Comparison of ENCODE assay signal across 8 cellular contexts in the genomic region with DNA sequence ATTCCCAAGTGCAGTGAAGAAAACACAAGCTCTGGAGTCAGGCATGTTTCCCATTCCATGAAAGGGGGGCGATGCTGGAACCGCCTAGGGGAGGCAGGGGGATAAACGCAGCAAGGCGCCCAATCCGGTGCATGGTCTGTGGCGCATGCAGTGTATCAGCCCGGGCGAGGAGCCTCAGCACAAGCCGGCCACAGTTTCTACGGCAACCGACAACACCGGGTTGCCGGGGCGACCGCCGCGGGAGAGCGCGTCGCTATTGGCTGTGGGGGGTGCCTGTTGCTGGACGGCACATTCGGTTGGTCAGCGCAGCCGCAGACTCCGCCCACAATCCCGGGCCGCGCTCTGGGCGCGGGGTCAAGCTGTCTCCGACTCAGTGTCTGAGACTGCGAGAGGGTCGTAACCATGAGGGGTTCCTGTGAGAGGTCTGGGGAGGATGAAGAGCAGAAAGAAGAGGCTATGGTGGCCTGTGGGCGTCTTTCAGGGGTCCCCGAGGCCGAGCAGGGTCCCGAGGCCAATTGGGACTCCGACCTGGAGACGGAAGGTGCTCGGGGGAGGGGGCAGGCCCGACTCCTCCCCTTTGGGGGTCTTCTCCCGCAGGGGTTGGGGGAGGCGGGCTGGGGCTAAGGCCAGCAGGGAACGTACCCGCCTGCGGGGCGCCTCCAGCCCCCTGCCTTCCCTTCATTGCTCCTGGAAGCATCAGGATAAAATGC. TPM values are rescaled to one million over a fixed set of nuclear protein-coding genes. Genes with fewer than 3 reads are reported as not detected.
DNase-seq lines count a peak whose midpoint lies in the region; ATAC-seq and TF ChIP-seq lines count a peak whose summit lies in the region.

A gene with protein sequence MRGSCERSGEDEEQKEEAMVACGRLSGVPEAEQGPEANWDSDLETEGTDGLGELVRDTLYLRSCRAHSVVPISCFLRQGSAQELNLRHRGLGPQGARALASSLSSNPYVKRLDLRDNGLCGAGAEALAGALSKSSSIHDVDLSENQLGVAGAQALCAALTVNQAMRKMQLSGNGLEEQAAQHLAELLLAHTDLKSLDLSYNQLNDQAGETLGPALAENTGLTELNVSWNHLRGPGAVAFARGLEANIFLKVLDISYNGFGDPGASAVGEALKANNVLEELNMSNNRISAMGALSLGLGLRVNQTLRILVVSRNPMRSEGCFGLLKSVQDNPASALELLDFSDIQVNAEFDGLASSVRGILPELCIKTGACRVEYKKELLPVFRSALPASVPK (plus strand): TSS at position 362 of the 710 bp plus-strand sequence. CDS start 41 bp downstream, at position 403.

- no peaks in the 10 kb centered on the region for H3K9me2 ChIP-seq in hepatocyte (replicated peaks; ENCODE audit: insufficient read depth)

- H3K4me1 ChIP-seq in DND-41 (ENCODE audit: insufficient read depth, low read length) (no peaks in the 10 kb centered on the region), hepatocyte (ENCODE audit: insufficient read depth) (peaks cover 11% of the 10 kb centered on the region), uterus (no peaks in the 10 kb centered on the region)

- H3K9me3 ChIP-seq in DND-41 (ENCODE audit: insufficient read depth, low read length, severe bottlenecking) (no peaks in the 10 kb centered on the region), hepatocyte (ENCODE audit: low read depth) (no peaks in the 10 kb centered on the region), uterus (no peaks in the 10 kb centered on the region)

- H3K27ac ChIP-seq in DND-41 (ENCODE audit: low read length) (no peak within 1 kb of the TSS), hepatocyte (peak within 1 kb of the TSS; percentile 65), uterus (peak within 1 kb of the TSS in 1 of 2 donors; percentile 54)

- ATAC-seq in DND-41 (ENCODE audit: insufficient read depth, low read depth) = peak; percentile 79
- peak; percentile 76 for ATAC-seq in HG02588 (IDR thresholded peaks at IDR 0.05; ENCODE audit: unreplicated experiment)

- H3K4me2 ChIP-seq in DND-41 (ENCODE audit: insufficient read depth, low read length) (no peak within 1 kb of the TSS), hepatocyte (peak within 1 kb of the TSS; percentile 95)

- peaks cover 21% of the 10 kb centered on the region for H3K27me3 ChIP-seq in DND-41 (ENCODE audit: insufficient read depth, low read length, poor library complexity)
- H3K27me3 ChIP-seq in hepatocyte = no peaks in the 10 kb centered on the region
- H3K27me3 ChIP-seq in uterus = no peaks in the 10 kb centered on the region

- no peak for TF ChIP-seq POLR2A in uterus (IDR thresholded peaks at IDR 0.05)

- TF ChIP-seq CTCF in DND-41 (IDR thresholded peaks at IDR 0.05; ENCODE audit: borderline replicate concordance, extremely low read depth, low read length, poor library complexity, severe bottlenecking) = no peak
- no peak for TF ChIP-seq CTCF in hepatocyte (IDR thresholded peaks at IDR 0.05; ENCODE audit: poor library complexity)
- TF ChIP-seq CTCF in uterus (IDR thresholded peaks at IDR 0.05) = no peak

- WGBS in hepatocyte (ENCODE audit: low lambda C conversion rate, missing lambda C conversion rate) = 1% methylated on average over 46 of the region's 47 CpGs

- peaks cover 3% of the 10 kb centered on the region; the same call in 1 of the 2 replicates for H4K20me1 ChIP-seq in DND-41 (ENCODE audit: insufficient read depth, low read length)
- H4K20me1 ChIP-seq in hepatocyte (ENCODE audit: insufficient read depth, poor library complexity, severe bottlenecking) = no peaks in the 10 kb centered on the region

- no peak within 1 kb of the TSS for H3K4me3 ChIP-seq in DND-41 (ENCODE audit: low read depth in 1 of 2, low read length in 2 of 2)
- peak within 1 kb of the TSS; percentile 60 for H3K4me3 ChIP-seq in hepatocyte
- peak within 1 kb of the TSS; percentile 35 to 39 for H3K4me3 ChIP-seq in uterus

- intact Hi-C loops in uterus (cut with DNase I; ENCODE audit: low total_unique reads) = no loop called here

- DNase-seq in DND-41 = peak; percentile 49
- peak; percentile 58 for DNase-seq in NCI-H1694 (lab: John Stamatoyannopoulos, UW)
- DNase-seq in T-helper 22 cell (ENCODE audit: low read depth) = peak; percentile 8
- DNase-seq in astrocyte of the hippocampus (ENCODE audit: low read depth, low spot score) = peak; percentile 98
- DNase-seq in hepatocyte (ENCODE audit: low spot score) = peak; percentile 93
- peak; percentile 83 for DNase-seq in putamen (ENCODE audit: low spot score)
- peak; percentile 88 to 92 for DNase-seq in uterus

- H3K79me2 ChIP-seq in DND-41 (ENCODE audit: insufficient read depth, low read length) (no peaks in the 10 kb centered on the region), hepatocyte (no peaks in the 10 kb centered on the region)

- no peak within 1 kb of the TSS for H3K9ac ChIP-seq in DND-41 (ENCODE audit: low read depth, low read length)

- H3K36me3 ChIP-seq in DND-41 (ENCODE audit: insufficient read depth, low read length) (no peaks in the 10 kb centered on the region), hepatocyte (replicated peaks; ENCODE audit: insufficient read depth, low read depth) (no peaks in the 10 kb centered on the region), uterus (no peaks in the 10 kb centered on the region)

- H2AFZ ChIP-seq in DND-41 (ENCODE audit: low read depth, low read length) (no peak within 1 kb of the TSS), hepatocyte (peak within 1 kb of the TSS; percentile 84)

RNA-seq across cellular contexts. Expression of the gene that starts here (rescaled TPM):
- total RNA-seq in hepatocyte (0.20 TPM in 1 of 2 replicates, not detected in the other), uterus (under 1 TPM in 2 of 4 donors, not detected in 2; 0.14 to 0.18 TPM)
- 0.51 and 0.52 TPM in 2 replicates for polyA plus RNA-seq in hepatocyte

Comparison
In these comparisons a context has a peak if more than half of its experiments do, and no peak if none do; other contexts are left out.
1. Peak in DNase-seq, H3K4me3 ChIP-seq, H3K27ac ChIP-seq and H3K4me2 ChIP-seq in hepatocyte; RNA of the gene not detected or under 1 TPM.
2. Peak in DNase-seq and H3K4me3 ChIP-seq in uterus; RNA of the gene not detected or under 1 TPM.
3. DNase-seq: peak in every context shown above with its lines; median percentile 98 in astrocyte of the hippocampus; 93 in hepatocyte; 90 in uterus; 83 in putamen; 58 in NCI-H1694; 49 in DND-41; 8 in T-helper 22 cell.